Comparison of ENCODE assay signal across 1 cellular context in genomic region chr1:3570081-3570986, GRCh38.
TF ChIP-seq lines count a peak whose summit lies in the region.

No MANE protein-coding gene starts in this region.

TF ChIP-seq in GM12878, 131 proteins besides CTCF, POLR2A, EP300 and RAD21:
- TF ChIP-seq POLR2AphosphoS2 (IDR thresholded peaks at IDR 0.05; ENCODE audit: low read depth, low read length) (no peak), IKZF1 (conservative IDR thresholded peaks at IDR 0.05) (peak; percentile 39; the same call in 1 of the 2 replicates), ZZZ3 (IDR thresholded peaks at IDR 0.05; ENCODE audit: control insufficient read depth, insufficient read length, low read depth) (no peak), MEF2B (IDR thresholded peaks at IDR 0.05; ENCODE audit: partially characterized antibody, poor library complexity, severe bottlenecking) (peak; percentile 98), GABPA (IDR thresholded peaks at IDR 0.05; ENCODE audit: low read depth) (no peak), YBX1 (IDR thresholded peaks at IDR 0.05) (no peak), CUX1 (IDR thresholded peaks at IDR 0.05; ENCODE audit: insufficient replicate concordance, low read depth, low read length) (peak; percentile 45), GATAD2B (conservative IDR thresholded peaks at IDR 0.05; ENCODE audit: low read depth) (peak; percentile 79), RB1 (IDR thresholded peaks at IDR 0.05; ENCODE audit: borderline replicate concordance) (peak; percentile 60; the same call in 1 of the 2 replicates), SREBF2 (IDR thresholded peaks at IDR 0.05; ENCODE audit: low read length) (no peak), ZBTB33 (IDR thresholded peaks at IDR 0.05) (no peak), TBL1XR1 (IDR thresholded peaks at IDR 0.05; ENCODE audit: low read depth, low read length) (no peak), CBX5 (IDR thresholded peaks at IDR 0.05; ENCODE audit: low read depth) (no peak)
- TF ChIP-seq, protein P1, sequence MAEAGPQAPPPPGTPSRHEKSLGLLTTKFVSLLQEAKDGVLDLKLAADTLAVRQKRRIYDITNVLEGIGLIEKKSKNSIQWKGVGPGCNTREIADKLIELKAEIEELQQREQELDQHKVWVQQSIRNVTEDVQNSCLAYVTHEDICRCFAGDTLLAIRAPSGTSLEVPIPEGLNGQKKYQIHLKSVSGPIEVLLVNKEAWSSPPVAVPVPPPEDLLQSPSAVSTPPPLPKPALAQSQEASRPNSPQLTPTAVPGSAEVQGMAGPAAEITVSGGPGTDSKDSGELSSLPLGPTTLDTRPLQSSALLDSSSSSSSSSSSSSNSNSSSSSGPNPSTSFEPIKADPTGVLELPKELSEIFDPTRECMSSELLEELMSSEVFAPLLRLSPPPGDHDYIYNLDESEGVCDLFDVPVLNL (IDR thresholded peaks at IDR 0.05; ENCODE audit: low read depth, low read length), result no peak
- TF ChIP-seq, protein P2, sequence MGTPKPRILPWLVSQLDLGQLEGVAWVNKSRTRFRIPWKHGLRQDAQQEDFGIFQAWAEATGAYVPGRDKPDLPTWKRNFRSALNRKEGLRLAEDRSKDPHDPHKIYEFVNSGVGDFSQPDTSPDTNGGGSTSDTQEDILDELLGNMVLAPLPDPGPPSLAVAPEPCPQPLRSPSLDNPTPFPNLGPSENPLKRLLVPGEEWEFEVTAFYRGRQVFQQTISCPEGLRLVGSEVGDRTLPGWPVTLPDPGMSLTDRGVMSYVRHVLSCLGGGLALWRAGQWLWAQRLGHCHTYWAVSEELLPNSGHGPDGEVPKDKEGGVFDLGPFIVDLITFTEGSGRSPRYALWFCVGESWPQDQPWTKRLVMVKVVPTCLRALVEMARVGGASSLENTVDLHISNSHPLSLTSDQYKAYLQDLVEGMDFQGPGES (IDR thresholded peaks at IDR 0.05), result no peak
